Comparison of ENCODE assay signal across 36 cellular contexts in the genomic region with DNA sequence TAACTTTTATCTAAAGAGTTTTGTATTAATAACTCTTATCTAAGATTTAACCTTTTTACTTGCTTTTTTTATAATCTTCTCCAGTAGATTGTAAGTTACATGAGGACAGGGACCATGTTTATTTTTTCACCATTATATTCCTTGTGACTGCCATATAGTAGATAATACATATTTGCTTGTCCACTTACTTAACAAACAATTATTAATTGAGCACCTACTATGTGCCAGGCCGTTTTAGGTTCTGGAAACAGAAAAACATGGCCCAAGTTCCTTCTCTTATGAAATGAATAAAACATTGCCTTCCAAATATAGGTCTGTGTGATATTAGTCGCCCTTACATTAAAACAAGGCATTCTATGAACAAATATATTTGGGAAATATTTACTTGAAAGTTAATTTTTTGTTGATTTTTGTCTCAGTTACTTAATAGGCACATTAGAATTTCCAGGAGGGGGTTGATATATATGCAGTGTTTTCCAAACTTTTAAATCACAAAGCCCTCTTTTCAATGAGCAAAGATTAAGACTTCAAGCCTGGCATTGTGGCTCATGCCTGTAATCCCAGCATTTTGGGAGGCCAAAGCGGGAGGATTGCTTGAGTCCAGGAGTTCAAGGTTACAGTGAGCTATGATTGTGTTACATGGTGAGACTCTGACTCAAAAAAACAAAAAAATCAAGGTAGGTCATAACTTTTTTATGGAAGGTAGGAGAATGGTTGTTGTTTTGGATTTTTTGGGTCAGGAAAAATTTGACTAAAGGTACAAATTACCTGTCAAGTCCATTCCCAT.
"Had no signal": no experiment of that assay in that cellular context is flagged by ENCODE, and none has a peak within 500 bp of the region (broad histone marks: within the 10 kb centered on the region; RNA-seq: fewer than 3 reads in every experiment).

No MANE protein-coding gene starts in this region.

- H3K9me3 ChIP-seq: ascending aorta had no signal

- H3K27ac ChIP-seq: ascending aorta, cardiac muscle cell, VCaP had no signal

- H3K4me3 ChIP-seq: ascending aorta, cardiac muscle cell had no signal

- H3K36me3 Mint-ChIP-seq: activated CD4-positive, alpha-beta memory T cell treated with anti-CD3 and anti-CD28 coated beads for 36 hours; activated naive CD4-positive, alpha-beta T cell treated with anti-CD3 and anti-CD28 coated beads, Interleukin-2, amount 10 ng/mL, durations not matched to agents 7 days and 5 days; activated naive CD4-positive, alpha-beta T cell treated with anti-CD3 and anti-CD28 coated beads, Interleukin-2, amount 50 U/mL, for 24 hours; activated naive CD8-positive, alpha-beta T cell; brain had no signal

- H3K27me3 ChIP-seq: ascending aorta, cardiac muscle cell had no signal

- H3K4me1 Mint-ChIP-seq: activated B cell treated with CpG ODN at 0.5 μM for 24 hours; activated CD4-positive, alpha-beta T cell treated with anti-CD3 and anti-CD28 coated beads, Interleukin-2, amount 10 ng/mL, durations not matched to agents 24 days and 14 days; activated naive CD4-positive, alpha-beta T cell treated with anti-CD3 and anti-CD28 coated beads, Interleukin-2, amount 10 ng/mL, durations not matched to agents 7 days and 5 days; activated naive CD4-positive, alpha-beta T cell treated with anti-CD3 and anti-CD28 coated beads, Interleukin-2, amount 50 U/mL, for 24 hours; activated naive CD8-positive, alpha-beta T cell treated with anti-CD3 and anti-CD28 coated beads, Interleukin-2, amount 10 ng/mL, durations not matched to agents 7 days and 5 days; activated naive CD8-positive, alpha-beta T cell treated with anti-CD3 and anti-CD28 coated beads, Interleukin-2, amount 50 U/mL, for 24 hours; activated T-helper 17 cell treated with anti-CD3 and anti-CD28 coated beads, Interleukin-2, amount 50 U/mL, for 72 hours; brain; central memory CD8-positive, alpha-beta T cell had no signal

- H3K4me1 ChIP-seq: ascending aorta had no signal

- H3K27ac Mint-ChIP-seq: activated B cell treated with CpG ODN at 0.5 μM for 24 hours; activated CD4-positive, alpha-beta memory T cell treated with anti-CD3 and anti-CD28 coated beads for 36 hours; activated CD4-positive, alpha-beta T cell treated with anti-CD3 and anti-CD28 coated beads, Interleukin-2, amount 10 ng/mL, durations not matched to agents 24 days and 14 days; activated CD8-positive, alpha-beta T cell treated with anti-CD3 and anti-CD28 coated beads for 36 hours; activated naive CD4-positive, alpha-beta T cell treated with anti-CD3 and anti-CD28 coated beads, Interleukin-2, amount 10 ng/mL, durations not matched to agents 7 days and 5 days; activated naive CD4-positive, alpha-beta T cell treated with anti-CD3 and anti-CD28 coated beads, Interleukin-2, amount 50 U/mL, for 24 hours; activated naive CD8-positive, alpha-beta T cell; activated naive CD8-positive, alpha-beta T cell treated with anti-CD3 and anti-CD28 coated beads, Interleukin-2, amount 10 ng/mL, durations not matched to agents 7 days and 5 days; activated naive CD8-positive, alpha-beta T cell treated with anti-CD3 and anti-CD28 coated beads, Interleukin-2, amount 50 U/mL, for 24 hours; activated T-cell treated with anti-CD3 and anti-CD28 coated beads, Interleukin-2, amount 50 U/mL, for 72 hours; activated T-helper 1 cell treated with anti-CD3 and anti-CD28 coated beads, Interleukin-12 subunit alpha, Interleukin-12 subunit beta, Interleukin-2, Interleukin-4 antibody, amounts not matched to agents 30 ng/mL and 10 ng/mL and 1 ng/mL, durations not matched to agents 14 hours and 24 hours and 36 hours; activated T-helper 17 cell treated with anti-CD3 and anti-CD28 coated beads, Interleukin-2, amount 50 U/mL, for 72 hours; brain; T-helper 2 cell treated with Interferon-gamma antibody and Interleukin-4, amounts not matched to agents 5 μg/mL and 100 μg/mL, for 36 hours had no signal

- DNase-seq: activated B cell treated with CpG ODN at 0.5 μM for 24 hours; activated CD4-positive, alpha-beta memory T cell treated with anti-CD3 and anti-CD28 coated beads for 36 hours; activated CD4-positive, alpha-beta T cell treated with anti-CD3 and anti-CD28 coated beads for 4 hours; activated CD4-positive, alpha-beta T cell treated with anti-CD3 and anti-CD28 coated beads, Interleukin-2, amount 10 ng/mL, durations not matched to agents 24 days and 14 days; activated CD4-positive, alpha-beta T cell treated with anti-CD3 and anti-CD28 coated beads, Interleukin-2, amount 50 U/mL, for 1 hour; activated CD4-positive, alpha-beta T cell treated with anti-CD3 and anti-CD28 coated beads, Interleukin-2, amount 50 U/mL, for 4 hours; activated CD4-positive, CD25-positive, alpha-beta regulatory T cell treated with anti-CD3 and anti-CD28 coated beads, Interleukin-2, amount 50 U/mL, for 72 hours; activated CD8-positive, alpha-beta memory T cell treated with anti-CD3 and anti-CD28 coated beads, Interleukin-2, amount 50 U/mL, for 4 hours; activated CD8-positive, alpha-beta T cell treated with anti-CD3 and anti-CD28 coated beads for 36 hours; activated effector memory CD4-positive, alpha-beta T cell treated with anti-CD3 and anti-CD28 coated beads, Interleukin-2, amount 50 U/mL, for 16 hours; activated naive CD4-positive, alpha-beta T cell treated with anti-CD3 and anti-CD28 coated beads, Interleukin-2, amount 10 ng/mL, durations not matched to agents 7 days and 5 days; activated naive CD4-positive, alpha-beta T cell treated with Interleukin-2 at 50 U/mL for 16 hours; activated naive CD8-positive, alpha-beta T cell treated with anti-CD3 and anti-CD28 coated beads, Interleukin-2, amount 10 ng/mL, durations not matched to agents 7 days and 5 days; activated naive CD8-positive, alpha-beta T cell treated with anti-CD3 and anti-CD28 coated beads, Interleukin-2, amount 50 U/mL, for 24 hours; activated T-cell treated with anti-CD3 and anti-CD28 coated beads for 4 hours; activated T-cell treated with anti-CD3 and anti-CD28 coated beads, Interleukin-2, amount 50 U/mL, for 1 hour; activated T-cell treated with anti-CD3 and anti-CD28 coated beads, Interleukin-2, amount 50 U/mL, for 4 hours; activated T-cell treated with anti-CD3 and anti-CD28 coated beads, Interleukin-2, amount 50 U/mL, for 72 hours; amygdala; anterior cingulate cortex; caudate nucleus; cerebellar nuclear complex; T-helper 2 cell; T-helper 9 cell had no signal

- H3K4me3 Mint-ChIP-seq: activated B cell treated with CpG ODN at 0.5 μM for 24 hours; activated CD4-positive, alpha-beta memory T cell treated with anti-CD3 and anti-CD28 coated beads for 36 hours; activated CD4-positive, alpha-beta T cell treated with anti-CD3 and anti-CD28 coated beads, Interleukin-2, amount 10 ng/mL, durations not matched to agents 24 days and 14 days; activated CD8-positive, alpha-beta T cell treated with anti-CD3 and anti-CD28 coated beads for 36 hours; activated naive CD4-positive, alpha-beta T cell treated with anti-CD3 and anti-CD28 coated beads, Interleukin-2, amount 10 ng/mL, durations not matched to agents 7 days and 5 days; activated naive CD4-positive, alpha-beta T cell treated with anti-CD3 and anti-CD28 coated beads, Interleukin-2, amount 50 U/mL, for 24 hours; activated naive CD8-positive, alpha-beta T cell; activated naive CD8-positive, alpha-beta T cell treated with anti-CD3 and anti-CD28 coated beads, Interleukin-2, amount 10 ng/mL, durations not matched to agents 7 days and 5 days; activated naive CD8-positive, alpha-beta T cell treated with anti-CD3 and anti-CD28 coated beads, Interleukin-2, amount 50 U/mL, for 24 hours; activated T-cell treated with anti-CD3 and anti-CD28 coated beads, Interleukin-2, amount 50 U/mL, for 4 hours; activated T-cell treated with anti-CD3 and anti-CD28 coated beads, Interleukin-2, amount 50 U/mL, for 72 hours; activated T-helper 1 cell treated with anti-CD3 and anti-CD28 coated beads, Interleukin-12 subunit alpha, Interleukin-12 subunit beta, Interleukin-2, Interleukin-4 antibody, amounts not matched to agents 30 ng/mL and 10 ng/mL and 1 ng/mL, durations not matched to agents 14 hours and 24 hours and 36 hours; activated T-helper 17 cell treated with anti-CD3 and anti-CD28 coated beads, Interleukin-2, amount 50 U/mL, for 72 hours; brain; central memory CD8-positive, alpha-beta T cell; T-helper 2 cell treated with Interferon-gamma antibody and Interleukin-4, amounts not matched to agents 5 μg/mL and 100 μg/mL, for 36 hours had no signal

- H3K9me3 Mint-ChIP-seq: activated B cell treated with CpG ODN at 0.5 μM for 24 hours; activated CD4-positive, alpha-beta memory T cell treated with anti-CD3 and anti-CD28 coated beads for 36 hours; activated CD4-positive, alpha-beta T cell treated with anti-CD3 and anti-CD28 coated beads, Interleukin-2, amount 10 ng/mL, durations not matched to agents 24 days and 14 days; activated CD8-positive, alpha-beta T cell treated with anti-CD3 and anti-CD28 coated beads for 36 hours; activated naive CD4-positive, alpha-beta T cell treated with anti-CD3 and anti-CD28 coated beads, Interleukin-2, amount 10 ng/mL, durations not matched to agents 7 days and 5 days; activated naive CD4-positive, alpha-beta T cell treated with anti-CD3 and anti-CD28 coated beads, Interleukin-2, amount 50 U/mL, for 24 hours; activated naive CD8-positive, alpha-beta T cell treated with anti-CD3 and anti-CD28 coated beads, Interleukin-2, amount 10 ng/mL, durations not matched to agents 7 days and 5 days; activated naive CD8-positive, alpha-beta T cell treated with anti-CD3 and anti-CD28 coated beads, Interleukin-2, amount 50 U/mL, for 24 hours; activated T-cell treated with anti-CD3 and anti-CD28 coated beads, Interleukin-2, amount 50 U/mL, for 4 hours; activated T-cell treated with anti-CD3 and anti-CD28 coated beads, Interleukin-2, amount 50 U/mL, for 72 hours; activated T-helper 1 cell treated with anti-CD3 and anti-CD28 coated beads, Interleukin-12 subunit alpha, Interleukin-12 subunit beta, Interleukin-2, Interleukin-4 antibody, amounts not matched to agents 30 ng/mL and 10 ng/mL and 1 ng/mL, durations not matched to agents 14 hours and 24 hours and 36 hours; activated T-helper 17 cell treated with anti-CD3 and anti-CD28 coated beads, Interleukin-2, amount 50 U/mL, for 72 hours; central memory CD8-positive, alpha-beta T cell; T-helper 2 cell treated with Interferon-gamma antibody and Interleukin-4, amounts not matched to agents 5 μg/mL and 100 μg/mL, for 36 hours had no signal

- H3K36me3 ChIP-seq: ascending aorta, cardiac muscle cell had no signal

- FAIRE-seq: bronchial epithelial cell, TTC549 had no signal

- H3K27me3 Mint-ChIP-seq: activated CD4-positive, alpha-beta memory T cell treated with anti-CD3 and anti-CD28 coated beads for 36 hours; activated CD8-positive, alpha-beta T cell treated with anti-CD3 and anti-CD28 coated beads for 36 hours; activated T-helper 17 cell treated with anti-CD3 and anti-CD28 coated beads, Interleukin-2, amount 50 U/mL, for 72 hours had no signal
